In genomic region chrX:150790021-150790420, GRCh38 we compare ENCODE assay signal across 24 cellular contexts.
DNase-seq lines count a peak whose midpoint lies in the region; ATAC-seq, FAIRE-seq and TF ChIP-seq lines count a peak whose summit lies in the region.
"Had no signal": no experiment of that assay in that cellular context is flagged by ENCODE, and none has a peak within 500 bp of the region (broad histone marks: within the 10 kb centered on the region; RNA-seq: fewer than 3 reads in every experiment).

No MANE protein-coding gene starts in this region.

- no peak overlapping the region for H4K8ac ChIP-seq in mesendoderm (ENCODE audit: low read depth, low read length)

- no peak overlapping the region for H4K5ac ChIP-seq in mesendoderm (ENCODE audit: low read length)

- H3K27me3 ChIP-seq in MM.1S (replicated peaks; ENCODE audit: insufficient read depth, low read length) (no peaks in the 10 kb centered on the region), mesendoderm (ENCODE audit: insufficient read depth, low read length, poor library complexity) (no peaks in the 10 kb centered on the region)
- H3K27me3 ChIP-seq: BE2C, MG63, transverse colon had no signal

- H3K79me2 ChIP-seq in MM.1S (ENCODE audit: low read length) (no peaks in the 10 kb centered on the region), mesendoderm (ENCODE audit: control insufficient read depth, insufficient read depth, low read length) (no peaks in the 10 kb centered on the region)

- no peak for TF ChIP-seq CTCF in MM.1S (IDR thresholded peaks at IDR 0.05; ENCODE audit: low read length)

- no peak overlapping the region for H3K23ac ChIP-seq in mesendoderm (ENCODE audit: low read length)

- H2AFZ ChIP-seq in MM.1S (ENCODE audit: low read length), result no peak overlapping the region

- peak overlapping the region; percentile 44; the same call in 1 of the 2 replicates for H3K27ac ChIP-seq in MM.1S (ENCODE audit: low read length)
- no peak overlapping the region for H3K27ac ChIP-seq in mesendoderm (ENCODE audit: low read depth, low read length)
- H3K27ac ChIP-seq: lower lobe of right lung, transverse colon had no signal

- no peak overlapping the region for H3K18ac ChIP-seq in mesendoderm (ENCODE audit: low read length)

- intact Hi-C loops in posterior cingulate gyrus (cut with DNase I), result no loop called here

- H4K20me1 ChIP-seq in MM.1S (ENCODE audit: insufficient read depth, low read length), result no peaks in the 10 kb centered on the region

- H2BK5ac ChIP-seq in mesendoderm (ENCODE audit: low read length), result no peak overlapping the region

- no peak overlapping the region for H3K56ac ChIP-seq in mesendoderm (ENCODE audit: low read length)

- peak; percentile 71 for FAIRE-seq in GM19239 (lab: Jason Lieb, UNC)
- FAIRE-seq: frontal cortex had no signal

- H3K36me3 ChIP-seq in MM.1S (replicated peaks; ENCODE audit: insufficient read depth, low read length) (no peaks in the 10 kb centered on the region), mesendoderm (ENCODE audit: control insufficient read depth, insufficient read depth, low read length) (no peaks in the 10 kb centered on the region)
- H3K36me3 ChIP-seq: BE2C, MG63, transverse colon had no signal

- no peaks in the 10 kb centered on the region for H3K9me3 ChIP-seq in MM.1S (replicated peaks; ENCODE audit: insufficient read depth, low read length)
- H3K9me3 ChIP-seq: BE2C, HAP-1, lower lobe of right lung, MG63, transverse colon had no signal

- H3K4me2 ChIP-seq in MM.1S (ENCODE audit: low read depth, low read length), result peak overlapping the region; percentile 25; the same call in 1 of the 2 replicates
- H3K4me2 ChIP-seq in mesendoderm (ENCODE audit: low read length), result no peak overlapping the region

- WGBS in mesendoderm (ENCODE audit: extremely low coverage, insufficient coverage, low lambda C conversion rate), result no CpG with 5 or more reads among the region's 1 CpG

- no peak overlapping the region for H2BK15ac ChIP-seq in mesendoderm (replicated peaks; ENCODE audit: low read depth)

- peaks cover 4% of the 10 kb centered on the region for H3F3A ChIP-seq in MM.1S (ENCODE audit: insufficient read depth, low read length)

- ATAC-seq in GM18498 (IDR thresholded peaks at IDR 0.05; ENCODE audit: unreplicated experiment) (peak; percentile 78), HG02610 (IDR thresholded peaks at IDR 0.05; ENCODE audit: unreplicated experiment) (peak; percentile 59)
- ATAC-seq: lower lobe of right lung, natural killer cell had no signal

- no peaks in the 10 kb centered on the region for H3K9me2 ChIP-seq in MM.1S (replicated peaks; ENCODE audit: insufficient read depth, low read length)

- H3K9ac ChIP-seq in MM.1S (ENCODE audit: low read length), result no peak overlapping the region
- H3K9ac ChIP-seq in mesendoderm (ENCODE audit: low read length), result no peak overlapping the region

- H3K4me1 ChIP-seq in MM.1S (ENCODE audit: low read length), result peaks cover 9% of the 10 kb centered on the region
- H3K4me1 ChIP-seq in mesendoderm (ENCODE audit: control insufficient read depth, low read depth, low read length), result no peaks in the 10 kb centered on the region
- H3K4me1 ChIP-seq: BE2C, HAP-1, lower lobe of right lung, transverse colon had no signal

- H2AK5ac ChIP-seq in mesendoderm (ENCODE audit: low read length), result no peak overlapping the region

- no peak overlapping the region for H2BK120ac ChIP-seq in mesendoderm (ENCODE audit: low read depth, low read length)

- no peak overlapping the region for H3K4me3 ChIP-seq in MM.1S (ENCODE audit: low read length)
- H3K4me3 ChIP-seq in mesendoderm (ENCODE audit: low read length), result no peak overlapping the region
- H3K4me3 ChIP-seq: HAP-1, lower lobe of right lung, MG63, transverse colon had no signal

- no peak overlapping the region for H3K4ac ChIP-seq in mesendoderm (ENCODE audit: low read depth, low read length)

- DNase-seq in GM19239 (ENCODE audit: insufficient read length, low spot score), result no peak
- peak; percentile 86 for DNase-seq in MM.1S
- DNase-seq in HuH-7 (ENCODE audit: low spot score), result no peak
- DNase-seq in mesendoderm, result no peak
- DNase-seq in posterior cingulate gyrus, result no peak
- no peak for DNase-seq in NCI-H69 (lab: John Stamatoyannopoulos, UW)
- DNase-seq: activated B cell treated with CpG ODN at 0.5 μM for 24 hours; activated naive CD4-positive, alpha-beta T cell; activated T-cell treated with anti-CD3 and anti-CD28 coated beads, Interleukin-2, amount 50 U/mL, for 48 hours; BE2C; CD8-positive, alpha-beta memory T cell; KG1; lower lobe of right lung; MG63; natural killer cell; NCI-H2029 treated with DMSO at 0.1 percent for 48 hours; NCI-H524; occipital lobe; stimulated activated CD4-positive, alpha-beta T cell treated with anti-CD3 and anti-CD28 coated beads, Interleukin-4, amount 100 ng/mL, for 24 hours; transverse colon had no signal

- H3K79me1 ChIP-seq in mesendoderm (ENCODE audit: low read length), result no peaks in the 10 kb centered on the region
